Comparison of ENCODE assay signal across 13 cellular contexts in the genomic region with DNA sequence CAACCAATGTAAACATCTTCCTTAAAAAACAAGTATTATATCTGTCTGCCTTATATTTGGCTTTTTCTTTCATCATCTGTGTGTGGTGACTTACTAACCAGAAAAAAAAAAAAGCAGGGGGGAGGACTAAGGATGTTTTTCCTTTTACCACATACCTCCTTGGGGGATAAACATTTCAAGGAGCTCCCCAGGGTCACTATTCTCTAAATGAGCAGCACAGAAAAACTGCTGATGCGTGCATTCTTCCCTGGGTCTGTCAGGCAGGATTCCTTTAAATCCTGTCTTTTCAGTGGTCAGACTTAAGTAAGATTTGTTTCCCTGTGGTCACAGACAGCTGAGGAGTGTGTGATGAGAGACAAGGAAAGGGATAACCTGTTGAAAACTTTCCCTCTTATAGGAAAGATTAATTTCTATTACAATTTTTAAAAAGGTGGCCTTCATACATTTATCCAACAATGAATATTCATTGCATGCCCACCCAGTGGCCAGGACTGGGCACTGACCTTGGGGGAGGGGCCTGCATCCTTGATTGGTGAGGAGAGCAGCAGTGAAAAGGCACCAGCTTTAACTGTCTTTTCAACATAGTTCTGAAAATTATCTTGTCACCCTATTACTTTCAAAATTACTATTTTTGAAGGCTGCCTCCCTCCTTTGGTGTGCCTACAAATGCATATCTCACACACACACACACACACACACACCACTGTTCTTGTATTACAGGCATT.
A peak's percentile ranks its signal among the peaks of the same experiment; 100 is the strongest.
DNase-seq lines count a peak whose midpoint lies in the region; TF ChIP-seq lines count a peak whose summit lies in the region.
"Had no signal": no experiment of that assay in that cellular context is flagged by ENCODE, and none has a peak within 500 bp of the region (broad histone marks: within the 10 kb centered on the region; RNA-seq: fewer than 3 reads in every experiment).

No MANE protein-coding gene starts in this region.

- DNase-seq in A172 (ENCODE audit: low spot score) (peak; percentile 51), H7 (peak; percentile 54), brain microvascular endothelial cell (peak; percentile 90), islet precursor cell (peak; percentile 82), NCI-H748 (lab: John Stamatoyannopoulos, UW; ENCODE audit: unreplicated experiment) (no peak), activated T-cell treated with anti-CD3 and anti-CD28 coated beads for 4 hours (no peak), NCI-H526 treated with DMSO at 0.1 percent for 48 hours (lab: John Stamatoyannopoulos, UW) (no peak)
- no peak for DNase-seq in activated effector memory CD4-positive, alpha-beta T cell treated with Interleukin-2 at 50 U/mL for 16 hours
- DNase-seq: activated CD8-positive, alpha-beta memory T cell treated with anti-CD3 and anti-CD28 coated beads, Interleukin-2, amount 10 ng/mL, durations not matched to agents 7 days and 5 days; C1 segment of cervical spinal cord; KG1; NCI-H526 had no signal

- H3K27ac ChIP-seq in brain microvascular endothelial cell = no peak overlapping the region
- H3K27ac ChIP-seq: vagina had no signal

- H3K4me3 ChIP-seq in H7 (ENCODE audit: insufficient read depth, low read depth, low read length) (no peak overlapping the region), brain microvascular endothelial cell (ENCODE audit: low read depth, low read length) (no peak overlapping the region)
- H3K4me3 ChIP-seq: vagina had no signal

- in situ Hi-C loops in brain microvascular endothelial cell (cut with HindIII; ENCODE audit: low pct_ligation_motif_present, low sequenced_read_pairs) = no loop called here

- TF ChIP-seq CTCF in brain microvascular endothelial cell (IDR thresholded peaks at IDR 0.05; ENCODE audit: low read depth, low read length, missing control alignments) = peak; percentile 10

- no peaks in the 10 kb centered on the region for H3K27me3 ChIP-seq in H7 (ENCODE audit: control insufficient read depth, insufficient read depth, low read length)
- H3K27me3 ChIP-seq in brain microvascular endothelial cell (replicated peaks) = no peaks in the 10 kb centered on the region
- H3K27me3 ChIP-seq: vagina had no signal

- no peaks in the 10 kb centered on the region for H3K36me3 ChIP-seq in H7 (replicated peaks; ENCODE audit: control insufficient read depth, insufficient read depth, low read length)
- H3K36me3 ChIP-seq in brain microvascular endothelial cell (replicated peaks) = no peaks in the 10 kb centered on the region
- H3K36me3 ChIP-seq: vagina had no signal

Comparison
In these comparisons a context has a peak if more than half of its experiments do, and no peak if none do; other contexts are left out.
1. DNase-seq: peak in A172 (single experiment), H7 (single experiment), brain microvascular endothelial cell (single experiment) and islet precursor cell (single experiment); none in NCI-H748 (single experiment), activated effector memory CD4-positive, alpha-beta T cell treated with Interleukin-2 at 50 U/mL for 16 hours (single experiment), activated T-cell treated with anti-CD3 and anti-CD28 coated beads for 4 hours (single experiment) and NCI-H526 treated with DMSO at 0.1 percent for 48 hours (single experiment).